ENCODE assay signal across 25 cellular contexts in the genomic region with DNA sequence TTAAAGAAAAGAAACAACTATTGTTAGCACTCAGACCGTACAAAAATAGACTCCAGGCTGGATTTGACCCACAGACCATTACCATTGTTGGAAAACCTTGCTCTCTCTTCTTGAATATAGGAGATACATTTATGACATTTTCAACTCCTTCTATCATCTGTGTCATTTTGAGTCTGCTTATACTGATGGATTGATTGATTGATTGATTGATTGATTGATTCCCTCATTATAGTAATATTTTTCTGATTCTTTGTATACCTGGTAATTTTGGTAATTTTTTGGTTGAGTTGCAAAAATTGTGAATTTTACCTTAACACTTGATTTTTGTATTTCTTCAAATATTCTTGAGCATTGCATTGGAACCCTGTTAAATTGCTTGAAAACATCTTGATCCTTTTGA.
"Had no signal": no experiment of that assay in that cellular context is flagged by ENCODE, and none has a peak within 500 bp of the region (broad histone marks: within the 10 kb centered on the region; RNA-seq: fewer than 3 reads in every experiment).

No MANE protein-coding gene starts in this region.

- H3K9me3 Mint-ChIP-seq: dendritic cell treated with granulocyte-macrophage colony-stimulating factor and Interleukin-4, amounts not matched to agents 40 ng/mL and 50 ng/mL, for 4 days; effector memory CD8-positive, alpha-beta T cell; endodermal cell; naive thymus-derived CD8-positive, alpha-beta T cell had no signal

- H3K9me3 ChIP-seq: colonic mucosa, esophagus squamous epithelium, gastrocnemius medialis, heart right ventricle, left lung, lower lobe of right lung had no signal

- H3K4me1 Mint-ChIP-seq: endodermal cell; naive B cell; naive thymus-derived CD8-positive, alpha-beta T cell had no signal

- H3K4me1 ChIP-seq: colonic mucosa, esophagus squamous epithelium, left lung, lower lobe of right lung had no signal

- DNase-seq: colonic mucosa; cortex of kidney; effector CD8-positive, alpha-beta T cell; effector memory CD8-positive, alpha-beta T cell; endodermal cell; erythroblast; esophagus squamous epithelium; foreskin fibroblast; foreskin melanocyte; gastrocnemius medialis; glutamatergic neuron; head of caudate nucleus; heart right ventricle; hippocampal formation; left cardiac atrium; left lung; left ventricle myocardium superior; lower lobe of right lung; mesendoderm; midbrain; naive B cell; naive thymus-derived CD8-positive, alpha-beta T cell had no signal

- H3K36me3 Mint-ChIP-seq: naive B cell; naive thymus-derived CD8-positive, alpha-beta T cell had no signal

- H3K27ac Mint-ChIP-seq: dendritic cell treated with granulocyte-macrophage colony-stimulating factor and Interleukin-4, amounts not matched to agents 40 ng/mL and 50 ng/mL, for 4 days; effector memory CD8-positive, alpha-beta T cell; endodermal cell; naive B cell; naive thymus-derived CD8-positive, alpha-beta T cell had no signal

- H3K4me3 Mint-ChIP-seq: dendritic cell treated with granulocyte-macrophage colony-stimulating factor and Interleukin-4, amounts not matched to agents 40 ng/mL and 50 ng/mL, for 4 days; effector memory CD8-positive, alpha-beta T cell; endodermal cell; naive B cell; naive thymus-derived CD8-positive, alpha-beta T cell had no signal

- H3K36me3 ChIP-seq: colonic mucosa, esophagus squamous epithelium, gastrocnemius medialis, heart right ventricle, left lung, lower lobe of right lung had no signal

- ATAC-seq: effector memory CD8-positive, alpha-beta T cell; esophagus mucosa; left cardiac atrium; left lung; lower lobe of right lung; naive thymus-derived CD8-positive, alpha-beta T cell had no signal

- H3K27ac ChIP-seq: colonic mucosa, epithelial cell of prostate, esophagus squamous epithelium, gastrocnemius medialis, heart right ventricle, left lung, lower lobe of right lung had no signal

- H3K27me3 ChIP-seq: colonic mucosa, esophagus squamous epithelium, gastrocnemius medialis, left lung had no signal

- H3K4me3 ChIP-seq: colonic mucosa, esophagus squamous epithelium, gastrocnemius medialis, heart right ventricle, left lung, lower lobe of right lung had no signal
